In the genomic region with DNA sequence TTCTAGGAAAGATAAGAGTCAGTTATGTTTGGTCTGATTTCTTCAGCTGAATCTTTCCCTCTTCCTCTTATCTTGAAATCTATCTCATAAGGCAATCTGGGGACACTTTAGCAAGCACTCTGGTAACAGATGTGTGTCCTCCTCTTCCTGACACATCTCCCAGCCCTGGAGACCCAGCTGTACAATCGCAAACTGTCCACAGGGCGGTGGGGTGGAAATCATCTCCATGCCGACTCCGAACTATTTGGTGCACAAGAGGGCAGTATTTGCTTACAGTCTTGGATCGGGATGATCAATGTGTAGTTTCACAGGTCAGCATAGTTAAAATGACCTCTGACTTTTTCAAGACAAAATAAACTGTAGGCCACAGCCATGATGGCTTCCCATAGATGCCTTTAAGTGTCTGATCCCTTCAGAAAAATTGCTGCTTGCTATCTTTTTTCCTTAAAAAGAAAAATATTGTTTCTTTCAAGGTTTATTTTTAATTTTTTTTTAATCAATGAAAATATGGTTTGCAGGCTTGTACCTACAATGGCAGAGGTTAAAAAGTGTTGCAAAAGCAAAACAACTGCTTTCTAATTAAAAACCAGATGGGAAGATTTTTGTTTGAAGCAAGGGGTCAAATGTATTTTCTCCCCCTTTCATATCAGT, we compare ENCODE assay signal across 9 cellular contexts. TPM values are rescaled to one million over a fixed set of nuclear protein-coding genes. Genes with fewer than 3 reads are reported as not detected.
DNase-seq lines count a peak whose midpoint lies in the region; ATAC-seq and TF ChIP-seq lines count a peak whose summit lies in the region.
"Had no signal": no experiment of that assay in that cellular context is flagged by ENCODE, and none has a peak within 500 bp of the region (broad histone marks: within the 10 kb centered on the region; RNA-seq: fewer than 3 reads in every experiment).

No MANE protein-coding gene starts in this region.

- H4K20me1 ChIP-seq in Loucy (ENCODE audit: insufficient read depth, low read length, poor library complexity, severe bottlenecking), result peaks cover 3% of the 10 kb centered on the region

- no peak overlapping the region for H3K4me3 ChIP-seq in Loucy (ENCODE audit: low read length, poor library complexity, severe bottlenecking)
- H3K4me3 ChIP-seq in SJCRH30, result no peak overlapping the region
- no peak overlapping the region for H3K4me3 ChIP-seq in epithelial cell of proximal tubule (ENCODE audit: low read depth, low read length)
- no peak overlapping the region for H3K4me3 ChIP-seq in mucosa of descending colon
- H3K4me3 ChIP-seq: skin epidermis had no signal

- H3K4me2 ChIP-seq in Loucy (ENCODE audit: low read depth, low read length, poor library complexity, severe bottlenecking), result no peak overlapping the region

- peaks cover 13% of the 10 kb centered on the region; the same call in 1 of the 2 replicates for H3K79me2 ChIP-seq in Loucy (ENCODE audit: insufficient read depth, low read length)

- H3K4me1 ChIP-seq in Loucy (ENCODE audit: insufficient read depth, low read length, poor library complexity, severe bottlenecking) (peaks cover 19% of the 10 kb centered on the region), SJCRH30 (peaks cover 23% of the 10 kb centered on the region), mucosa of descending colon (ENCODE audit: low read depth) (no peaks in the 10 kb centered on the region)

- no peaks in the 10 kb centered on the region for H3K9me2 ChIP-seq in Loucy (replicated peaks; ENCODE audit: low read depth, low read length)

- H3K27me3 ChIP-seq in Loucy (ENCODE audit: insufficient read depth, low read length, poor library complexity, severe bottlenecking) (no peaks in the 10 kb centered on the region), SJCRH30 (no peaks in the 10 kb centered on the region)

- H3K36me3 ChIP-seq in Loucy (ENCODE audit: insufficient read depth, low read length), result no peaks in the 10 kb centered on the region
- no peaks in the 10 kb centered on the region for H3K36me3 ChIP-seq in SJCRH30
- no peaks in the 10 kb centered on the region for H3K36me3 ChIP-seq in mucosa of descending colon (ENCODE audit: low read depth)

- H3F3A ChIP-seq in Loucy (ENCODE audit: low read depth), result no peaks in the 10 kb centered on the region

- ATAC-seq in mucosa of descending colon (peak; percentile 85), HG03354 (IDR thresholded peaks at IDR 0.05; ENCODE audit: poor library complexity, severe bottlenecking, unreplicated experiment) (no peak), HG02763 (IDR thresholded peaks at IDR 0.05; ENCODE audit: unreplicated experiment) (no peak)

- no peaks in the 10 kb centered on the region for H3K9me3 ChIP-seq in Loucy (ENCODE audit: insufficient read depth, low read depth, low read length)
- H3K9me3 ChIP-seq in SJCRH30 (replicated peaks), result no peaks in the 10 kb centered on the region
- H3K9me3 ChIP-seq in mucosa of descending colon, result no peaks in the 10 kb centered on the region

- DNase-seq in DMS153 (lab: John Stamatoyannopoulos, UW) (peak; percentile 50), SJCRH30 (peak; percentile 74 to 86), epithelial cell of proximal tubule (ENCODE audit: low read depth) (peak; percentile 37), mucosa of descending colon (peak in 2 of 3 donors; percentile 35 to 69), RPMI8226 (no peak)

- intact Hi-C loops in mucosa of descending colon (cut with DNase I, micrococcal nuclease), result no loop called here

- peak; percentile 48 for TF ChIP-seq CTCF in Loucy (conservative IDR thresholded peaks at IDR 0.05; ENCODE audit: low read length)
- peak; percentile 99 for TF ChIP-seq CTCF in epithelial cell of proximal tubule (conservative IDR thresholded peaks at IDR 0.05; ENCODE audit: low read depth, low read length)
- TF ChIP-seq CTCF in mucosa of descending colon (IDR thresholded peaks at IDR 0.05), result peak; percentile 34

- peak overlapping the region; percentile 18 for H3K9ac ChIP-seq in Loucy (ENCODE audit: low read depth, low read length, poor library complexity, severe bottlenecking)

- H2AFZ ChIP-seq in Loucy (ENCODE audit: low read length), result no peak overlapping the region

- no peak overlapping the region for H3K27ac ChIP-seq in SJCRH30
- H3K27ac ChIP-seq: skin epidermis had no signal

RNA-seq across cellular contexts. Expression of a gene that starts 17.7 kb away (rescaled TPM):
- total RNA-seq in SJCRH30 (2014; rRNA removed; shearing (Covaris generic)), result 10.6 and 11.4 TPM in 2 replicates
- total RNA-seq in epithelial cell of proximal tubule, result 10.1 and 20.6 TPM in 2 replicates
- total RNA-seq in mucosa of descending colon, result 10 to 100 TPM in 2 of 3 donors, 1 to 10 TPM in 1; 9.7 to 10.9 (median 10.8) TPM

RNA-seq across cellular contexts. Expression of a gene that starts 47.4 kb away (rescaled TPM):
- 133 and 135 TPM in 2 replicates for total RNA-seq in SJCRH30 (2014; rRNA removed; shearing (Covaris generic))
- total RNA-seq in epithelial cell of proximal tubule (82.7 and 148 TPM in 2 replicates), mucosa of descending colon (10 to 100 TPM; 12.1 to 19.0 (median 15.6) TPM)

Comparison
In these comparisons a context has a peak if more than half of its experiments do, and no peak if none do; other contexts are left out.
1. CTCF ChIP-seq: peak in every context shown above with its lines; median percentile 99 in epithelial cell of proximal tubule; 48 in Loucy; 34 in mucosa of descending colon.